In genomic region chr5:126778675-126779403, GRCh38 we compare ENCODE assay signal across 8 cellular contexts. TPM values are rescaled to one million over a fixed set of nuclear protein-coding genes. Genes with fewer than 3 reads are reported as not detected.
DNase-seq lines count a peak whose midpoint lies in the region; ATAC-seq and TF ChIP-seq lines count a peak whose summit lies in the region.

No MANE protein-coding gene starts in this region.

- no peaks in the 10 kb centered on the region for H3K36me3 Mint-ChIP-seq in T-helper 17 cell (ENCODE audit: low read depth)
- peaks cover 67% of the 10 kb centered on the region for H3K36me3 Mint-ChIP-seq in stimulated activated effector memory CD8-positive, alpha-beta T cell treated with anti-CD3 and anti-CD28 coated beads, Interleukin-12 subunit alpha, Interleukin-12 subunit beta, amount 100 ng/mL, for 72 hours

- H3K27me3 Mint-ChIP-seq in T-helper 17 cell, result no peaks in the 10 kb centered on the region

- peak overlapping the region; percentile 96 for H3K4me3 Mint-ChIP-seq in T-helper 17 cell
- peak overlapping the region; percentile 97 for H3K4me3 Mint-ChIP-seq in stimulated activated effector memory CD8-positive, alpha-beta T cell treated with anti-CD3 and anti-CD28 coated beads, Interleukin-12 subunit alpha, Interleukin-12 subunit beta, amount 100 ng/mL, for 72 hours

- no peak for TF ChIP-seq EP300 in gastroesophageal sphincter (IDR thresholded peaks at IDR 0.05)

- peak overlapping the region; percentile 98 for H3K27ac ChIP-seq in C4-2B
- peak overlapping the region in 3 of 4 donors; percentile 90 to 94 (median 90) for H3K27ac ChIP-seq in gastroesophageal sphincter

- ATAC-seq in T-helper 17 cell (peak; percentile 3), gastroesophageal sphincter (no peak)
- peak; percentile 9 for ATAC-seq in stimulated activated effector memory CD8-positive, alpha-beta T cell treated with anti-CD3 and anti-CD28 coated beads, Interleukin-12 subunit alpha, Interleukin-12 subunit beta, amount 100 ng/mL, for 72 hours

- no peak for TF ChIP-seq POLR2A in gastroesophageal sphincter (IDR thresholded peaks at IDR 0.05)

- H3K36me3 ChIP-seq in HAP-1 (replicated peaks) (peaks cover 10% of the 10 kb centered on the region), gastroesophageal sphincter (no peaks in the 10 kb centered on the region)

- WGBS in gastroesophageal sphincter (ENCODE audit: low coverage in 1 of 2), 2 donors, result 9 to 38% methylated on average over 12 to 17 of the region's 17 CpGs

- H3K4me1 ChIP-seq in HAP-1 (peaks cover 15% of the 10 kb centered on the region), gastroesophageal sphincter (peaks cover 0 to 23% (median 3%) of the 10 kb centered on the region in 3 donors)

- H3K4me1 Mint-ChIP-seq in T-helper 17 cell, result peaks cover 24% of the 10 kb centered on the region
- peaks cover 7% of the 10 kb centered on the region for H3K4me1 Mint-ChIP-seq in stimulated activated effector memory CD8-positive, alpha-beta T cell treated with anti-CD3 and anti-CD28 coated beads, Interleukin-12 subunit alpha, Interleukin-12 subunit beta, amount 100 ng/mL, for 72 hours

- in situ Hi-C loops in HAP-1 (cut with MboI; ENCODE audit: low sequenced_read_pairs), result loop anchor here (5.0 to 25.0 kb wide), 2 partner anchors 102 to 417 kb away; no protein-coding TSS in a partner anchor

- H3K9me3 Mint-ChIP-seq in stimulated activated effector memory CD8-positive, alpha-beta T cell treated with anti-CD3 and anti-CD28 coated beads, Interleukin-12 subunit alpha, Interleukin-12 subunit beta, amount 100 ng/mL, for 72 hours, result no peaks in the 10 kb centered on the region

- no peaks in the 10 kb centered on the region for H3K27me3 ChIP-seq in HAP-1 (ENCODE audit: low read depth)
- H3K27me3 ChIP-seq in gastroesophageal sphincter, result no peaks in the 10 kb centered on the region

- H3K9me3 ChIP-seq in HAP-1 (no peaks in the 10 kb centered on the region), T-helper 17 cell (ENCODE audit: control insufficient read depth, low read length, poor library complexity, severe bottlenecking) (no peaks in the 10 kb centered on the region), gastroesophageal sphincter (no peaks in the 10 kb centered on the region)

- H3K4me3 ChIP-seq in HAP-1 (peak overlapping the region; percentile 87), gastroesophageal sphincter (peak overlapping the region; percentile 37 to 80)

- peak overlapping the region; percentile 89 for H3K27ac Mint-ChIP-seq in T-helper 17 cell
- H3K27ac Mint-ChIP-seq in stimulated activated effector memory CD8-positive, alpha-beta T cell treated with anti-CD3 and anti-CD28 coated beads, Interleukin-12 subunit alpha, Interleukin-12 subunit beta, amount 100 ng/mL, for 72 hours, result peak overlapping the region; percentile 97

- no peak for TF ChIP-seq CTCF in C4-2B (conservative IDR thresholded peaks at IDR 0.05)
- no peak for TF ChIP-seq CTCF in gastroesophageal sphincter (IDR thresholded peaks at IDR 0.05)

- DNase-seq in HAP-1 (ENCODE audit: low spot score in 2 of 2), result peak in 1 of 2 experiments; percentile 14
- DNase-seq in T-helper 17 cell, result no peak
- DNase-seq in stimulated activated effector memory CD8-positive, alpha-beta T cell treated with anti-CD3 and anti-CD28 coated beads, Interleukin-12 subunit alpha, Interleukin-12 subunit beta, amount 100 ng/mL, for 72 hours (ENCODE audit: low spot score in 2 of 2), result no peak
- DNase-seq in HuH-7.5 (ENCODE audit: low spot score), result no peak
- DNase-seq in NCI-H2107 (lab: John Stamatoyannopoulos, UW), result no peak
- DNase-seq in NCI-H1092 (lab: John Stamatoyannopoulos, UW), result no peak

RNA-seq across cellular contexts. Expression of gene LMNB1, which starts 1.9 kb away (rescaled TPM):
- total RNA-seq in T-helper 17 cell (10 to 100 TPM; 21.6 to 22.2 TPM), gastroesophageal sphincter (10 to 100 TPM in 1 of 4 donors, 1 to 10 TPM in 3; 3.2 to 14.3 (median 6.6) TPM)
